In genomic region chr7:38049679-38050078, GRCh38 we compare ENCODE assay signal across 1 cellular context.
TF ChIP-seq lines count a peak whose summit lies in the region.

No MANE protein-coding gene starts in this region.

TF ChIP-seq in HepG2, 621 proteins besides CTCF, POLR2A, EP300 and RAD21:
- no peak for TF ChIP-seq BCL6 (CRISPR knock-in tag; IDR thresholded peaks at IDR 0.05)
- no peak for TF ChIP-seq NKX3-1 (CRISPR knock-in tag; IDR thresholded peaks at IDR 0.05)
- TF ChIP-seq ZNF850 (CRISPR knock-in tag; conservative IDR thresholded peaks at IDR 0.05), result 0 out of 2 replicates have a peak, but pooled peaks have one; percentile 46
- no peak for TF ChIP-seq ZBTB43 (CRISPR knock-in tag; conservative IDR thresholded peaks at IDR 0.05)
- no peak for TF ChIP-seq TCF7 (IDR thresholded peaks at IDR 0.05; ENCODE audit: low read depth)
- TF ChIP-seq ZNF670 (CRISPR knock-in tag; IDR thresholded peaks at IDR 0.05; ENCODE audit: borderline replicate concordance), result no peak
- no peak for TF ChIP-seq ZUFSP (CRISPR knock-in tag; IDR thresholded peaks at IDR 0.05; ENCODE audit: borderline replicate concordance)
TF ChIP-seq in HepG2: peak in this region for 1.
